In the genomic region with DNA sequence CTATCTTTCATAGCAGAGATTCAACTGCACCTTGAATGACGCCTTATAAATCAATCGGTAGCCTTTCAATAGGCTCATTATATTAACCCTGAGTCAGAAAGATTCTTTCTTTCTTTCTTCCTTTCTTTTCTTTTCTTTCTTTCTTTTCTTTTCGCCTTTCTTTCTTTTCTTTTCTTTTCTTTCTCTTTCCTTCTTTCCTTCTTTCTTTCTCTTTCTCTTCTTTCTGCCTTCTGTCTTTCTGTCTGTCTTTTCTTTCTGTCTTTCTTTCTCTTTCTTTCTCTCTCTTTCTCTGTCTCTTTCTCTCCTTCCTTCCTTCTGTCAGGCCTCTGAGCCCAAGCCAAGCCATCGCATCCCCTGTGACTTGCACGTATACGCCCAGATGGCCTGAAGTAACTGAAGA, we compare ENCODE assay signal across 14 cellular contexts.
A peak's percentile ranks its signal among the peaks of the same experiment; 100 is the strongest.
DNase-seq lines count a peak whose midpoint lies in the region; ATAC-seq and TF ChIP-seq lines count a peak whose summit lies in the region.
"Had no signal": no experiment of that assay in that cellular context is flagged by ENCODE, and none has a peak within 500 bp of the region (broad histone marks: within the 10 kb centered on the region; RNA-seq: fewer than 3 reads in every experiment).

No MANE protein-coding gene starts in this region.

- H3K4me3 Mint-ChIP-seq in GM23338 (0 out of 3 replicates have a peak overlapping the region, but pooled peaks have one; percentile 17), WTC11 (no peak overlapping the region)
- H3K4me3 Mint-ChIP-seq: CD4-positive, alpha-beta memory T cell had no signal

- peaks cover 3% of the 10 kb centered on the region for H3F3A ChIP-seq in GM23338 (replicated peaks; ENCODE audit: low read depth)

- POLR2A ChIA-PET in A673 (lab: Charles Lee; ENCODE audit: low non-redundant PET), result no interaction called here
- POLR2A ChIA-PET in WTC11 (lab: Charles Lee), result interaction anchor here (1.2 kb wide), 1 partner anchor 18 kb away, joined by 3 read pairs; no protein-coding TSS in a partner anchor

- H3K27ac ChIP-seq in A673 (ENCODE audit: low read depth, low read length, poor library complexity, severe bottlenecking) (peak overlapping the region; percentile 69), GM23338 (ENCODE audit: low read depth) (peak overlapping the region; percentile 85), iPS-20b (ENCODE audit: low read length) (no peak overlapping the region)
- H3K27ac ChIP-seq: C4-2B had no signal

- H3K27me3 Mint-ChIP-seq in GM23338 (ENCODE audit: insufficient read depth, low read depth, poor library complexity) (peaks cover 10% of the 10 kb centered on the region), WTC11 (ENCODE audit: low read depth) (no peaks in the 10 kb centered on the region)

- intact Hi-C loops in A673 (cut with micrococcal nuclease; ENCODE audit: unreplicated experiment), result loop anchor here (5.0 kb wide), 2 partner anchors 88 to 183 kb away; a partner anchor contains a TSS

- CTCF ChIA-PET in A673 (lab: Charles Lee), result no interaction called here
- CTCF ChIA-PET in WTC11 (lab: Charles Lee), result interaction anchor here (1.1 to 2.1 kb wide), 2 partner anchors 50 to 116 kb away, joined by 3 to 13 read pairs; no protein-coding TSS in a partner anchor

- peak overlapping the region; percentile 11; the same call in 1 of the 2 replicates for H3K4me2 ChIP-seq in GM23338

- no peak overlapping the region for H3K9ac ChIP-seq in iPS-20b (ENCODE audit: low read depth, low read length)

- no peaks in the 10 kb centered on the region for H3K9me2 ChIP-seq in GM23338 (ENCODE audit: insufficient read depth)

- no peaks in the 10 kb centered on the region for H3K79me2 ChIP-seq in GM23338 (replicated peaks; ENCODE audit: insufficient read depth)

- H4K20me1 ChIP-seq in GM23338 (replicated peaks; ENCODE audit: insufficient read depth), result no peaks in the 10 kb centered on the region

- H3K36me3 Mint-ChIP-seq in GM23338 (ENCODE audit: low read depth) (no peaks in the 10 kb centered on the region), WTC11 (no peaks in the 10 kb centered on the region)
- H3K36me3 Mint-ChIP-seq: CD4-positive, alpha-beta memory T cell had no signal

- no peak for ATAC-seq in GM23338
- ATAC-seq in WTC11, result no peak
- ATAC-seq in GM19452 (IDR thresholded peaks at IDR 0.05; ENCODE audit: unreplicated experiment), result no peak

- TF ChIP-seq CTCF in A673 (conservative IDR thresholded peaks at IDR 0.05; ENCODE audit: low read depth, low read length), result no peak
- TF ChIP-seq CTCF in GM23338 (conservative IDR thresholded peaks at IDR 0.05; ENCODE audit: low read depth in 2 of 2), result no peak
- TF ChIP-seq CTCF in WTC11 (IDR thresholded peaks at IDR 0.05), result no peak

- peaks cover 29% of the 10 kb centered on the region for H3K4me1 ChIP-seq in A673 (ENCODE audit: insufficient read depth, low read length, poor library complexity, severe bottlenecking)
- H3K4me1 ChIP-seq in GM23338 (ENCODE audit: insufficient read depth), result peaks cover 26% of the 10 kb centered on the region
- H3K4me1 ChIP-seq in iPS-20b (ENCODE audit: insufficient read depth, low read length), result peaks cover 24% of the 10 kb centered on the region
- H3K4me1 ChIP-seq: BE2C had no signal

- H3K9me3 ChIP-seq in A673 (ENCODE audit: low read depth, low read length, poor library complexity, severe bottlenecking) (no peaks in the 10 kb centered on the region), iPS-20b (ENCODE audit: insufficient read depth, low read depth, low read length) (no peaks in the 10 kb centered on the region)
- H3K9me3 ChIP-seq: BE2C had no signal

- BruUV-seq in A673 (replicated peaks; lab: Mats Ljungman, UMichigan), result TSS peak; percentile 73

- H3K36me3 ChIP-seq in A673 (ENCODE audit: insufficient read depth, low read length, poor library complexity, severe bottlenecking), result no peaks in the 10 kb centered on the region
- H3K36me3 ChIP-seq in GM23338 (ENCODE audit: insufficient read depth), result no peaks in the 10 kb centered on the region
- no peaks in the 10 kb centered on the region for H3K36me3 ChIP-seq in iPS-20b (ENCODE audit: insufficient read depth, low read depth, low read length)
- H3K36me3 ChIP-seq: BE2C had no signal

- H2AFZ ChIP-seq in GM23338, result no peak overlapping the region

- peaks cover 34% of the 10 kb centered on the region for H3K4me1 Mint-ChIP-seq in GM23338
- H3K4me1 Mint-ChIP-seq in WTC11, result peaks cover 45% of the 10 kb centered on the region

- H3K4me3 ChIP-seq in A673 (ENCODE audit: low read depth, low read length, poor library complexity, severe bottlenecking) (peak overlapping the region; percentile 32), GM23338 (no peak overlapping the region), iPS-20b (ENCODE audit: low read length) (0 out of 2 replicates have a peak overlapping the region, but pooled peaks have one; percentile 9)

- H3K27me3 ChIP-seq in A673 (replicated peaks; ENCODE audit: insufficient read depth, low read depth, low read length, poor library complexity) (no peaks in the 10 kb centered on the region), GM23338 (ENCODE audit: insufficient read depth) (no peaks in the 10 kb centered on the region), iPS-20b (ENCODE audit: insufficient read depth, low read length) (no peaks in the 10 kb centered on the region)
- H3K27me3 ChIP-seq: BE2C had no signal

- H3K9me3 Mint-ChIP-seq in GM23338 (no peaks in the 10 kb centered on the region), WTC11 (no peaks in the 10 kb centered on the region)
- H3K9me3 Mint-ChIP-seq: CD4-positive, alpha-beta memory T cell; IgD-negative memory B cell had no signal

- H3K27ac Mint-ChIP-seq in GM23338 (peak overlapping the region; percentile 73), WTC11 (peak overlapping the region; percentile 89)
- H3K27ac Mint-ChIP-seq: IgD-negative memory B cell had no signal

- DNase-seq in A673 (ENCODE audit: low spot score) (no peak), GM23338 (ENCODE audit: low spot score) (no peak), WTC11 (ENCODE audit: low spot score) (no peak), NCI-H526 (lab: John Stamatoyannopoulos, UW) (no peak), SIG-M5 (lab: John Stamatoyannopoulos, UW) (no peak), NCI-H510A (lab: John Stamatoyannopoulos, UW) (no peak)
- DNase-seq: BE2C; CD4-positive, alpha-beta memory T cell; COR-L47; H7 had no signal

TF ChIP-seq in GM23338, 12 proteins besides CTCF, POLR2A, EP300 and RAD21 (continues in another document):
- TF ChIP-seq ZNF331 (CRISPR knock-in tag; IDR thresholded peaks at IDR 0.05; ENCODE audit: low read depth), result no peak

TF ChIP-seq in WTC11, 78 proteins besides CTCF, POLR2A, EP300 and RAD21:
- TF ChIP-seq, protein P1, sequence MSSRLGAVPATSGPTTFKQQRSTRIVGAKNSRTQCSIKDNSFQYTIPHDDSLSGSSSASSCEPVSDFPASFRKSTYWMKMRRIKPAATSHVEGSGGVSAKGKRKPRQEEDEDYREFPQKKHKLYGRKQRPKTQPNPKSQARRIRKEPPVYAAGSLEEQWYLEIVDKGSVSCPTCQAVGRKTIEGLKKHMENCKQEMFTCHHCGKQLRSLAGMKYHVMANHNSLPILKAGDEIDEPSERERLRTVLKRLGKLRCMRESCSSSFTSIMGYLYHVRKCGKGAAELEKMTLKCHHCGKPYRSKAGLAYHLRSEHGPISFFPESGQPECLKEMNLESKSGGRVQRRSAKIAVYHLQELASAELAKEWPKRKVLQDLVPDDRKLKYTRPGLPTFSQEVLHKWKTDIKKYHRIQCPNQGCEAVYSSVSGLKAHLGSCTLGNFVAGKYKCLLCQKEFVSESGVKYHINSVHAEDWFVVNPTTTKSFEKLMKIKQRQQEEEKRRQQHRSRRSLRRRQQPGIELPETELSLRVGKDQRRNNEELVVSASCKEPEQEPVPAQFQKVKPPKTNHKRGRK (CRISPR knock-in tag; IDR thresholded peaks at IDR 0.05; ENCODE audit: borderline replicate concordance), result peak; percentile 97
- TF ChIP-seq FOXP1 (CRISPR knock-in tag; IDR thresholded peaks at IDR 0.05; ENCODE audit: borderline replicate concordance), result no peak
- TF ChIP-seq, protein P2, sequence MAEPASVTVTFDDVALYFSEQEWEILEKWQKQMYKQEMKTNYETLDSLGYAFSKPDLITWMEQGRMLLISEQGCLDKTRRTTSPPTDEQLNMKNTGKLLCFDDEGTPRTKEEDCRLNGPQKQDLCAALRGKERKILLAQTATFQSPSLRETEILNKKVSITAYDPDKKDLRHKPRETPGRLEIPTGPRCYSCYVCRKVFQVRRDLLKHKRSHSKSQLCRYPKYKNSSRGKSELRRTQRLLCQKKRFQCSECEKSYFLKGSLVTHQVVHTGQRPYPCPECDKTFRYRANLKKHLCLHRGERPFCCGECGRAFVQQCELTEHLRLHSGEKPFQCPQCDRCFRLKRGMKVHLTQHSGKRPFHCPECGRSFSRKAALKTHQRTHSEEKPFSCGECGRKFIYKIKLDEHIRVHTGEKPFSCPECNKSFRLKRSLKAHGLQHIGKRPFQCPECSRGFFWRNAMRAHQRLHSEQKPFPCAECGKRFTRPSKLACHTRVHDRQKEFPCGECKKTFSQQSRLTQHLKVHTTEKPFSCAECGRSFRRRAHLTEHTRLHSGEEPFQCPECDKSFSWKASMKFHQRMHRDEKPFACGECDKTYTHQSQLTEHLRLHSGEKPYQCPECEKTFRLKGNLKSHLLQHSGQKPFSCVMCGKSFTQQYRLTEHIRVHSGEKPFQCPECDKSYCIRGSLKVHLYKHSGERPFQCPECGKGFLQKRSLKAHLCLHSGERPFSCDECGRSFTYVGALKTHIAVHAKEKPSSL (CRISPR knock-in tag; conservative IDR thresholded peaks at IDR 0.05), result no peak
TF ChIP-seq in WTC11: peak in this region for 1.
